In the genomic region with DNA sequence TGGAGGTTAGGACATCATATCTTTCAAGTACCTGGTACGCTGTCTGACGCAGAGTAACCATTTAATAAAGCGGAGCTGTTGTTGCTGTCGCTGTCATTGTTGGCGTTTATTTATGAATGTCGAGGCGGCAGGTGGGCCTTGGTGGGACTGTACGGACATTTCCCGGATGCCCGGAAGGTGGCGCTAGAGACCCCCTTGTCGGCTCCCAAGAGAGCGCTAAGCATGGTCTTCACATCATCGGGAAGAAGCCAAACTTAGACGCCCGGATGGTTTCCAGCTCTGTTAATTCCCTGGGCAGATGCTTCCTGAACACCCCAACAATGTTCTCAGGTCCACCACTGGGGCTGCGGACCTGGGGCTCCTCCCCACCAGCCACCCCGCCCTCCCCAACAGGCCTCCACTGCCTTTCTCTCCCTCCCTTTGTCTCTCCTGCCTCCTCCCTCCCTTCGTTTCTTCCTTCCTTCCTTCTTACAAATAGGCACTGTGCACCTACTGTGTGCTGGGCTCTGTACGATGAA, we compare ENCODE assay signal across 8 cellular contexts. TPM values are rescaled to one million over a fixed set of nuclear protein-coding genes. Genes with fewer than 3 reads are reported as not detected.
DNase-seq lines count a peak whose midpoint lies in the region; ATAC-seq, FAIRE-seq and TF ChIP-seq lines count a peak whose summit lies in the region.

No MANE protein-coding gene starts in this region.

- H3K4me3 ChIP-seq in endothelial cell of umbilical vein (replicated peaks in 1 of 3; ENCODE audit: insufficient read depth in 1 of 3, low read depth in 1 of 3, low read length in 3 of 3): no peak overlapping the region
- no peak overlapping the region for H3K4me3 ChIP-seq in mucosa of descending colon

- H3K27me3 ChIP-seq in endothelial cell of umbilical vein (ENCODE audit: control insufficient read depth in 2 of 2, insufficient read depth in 2 of 2, low read length in 2 of 2): no peaks in the 10 kb centered on the region

- H3K27ac ChIP-seq in endothelial cell of umbilical vein (ENCODE audit: insufficient read depth, low read depth, low read length): peak overlapping the region; percentile 39

- no peaks in the 10 kb centered on the region for H3K36me3 ChIP-seq in endothelial cell of umbilical vein (ENCODE audit: control insufficient read depth in 2 of 2, extremely low read depth in 1 of 2, insufficient read depth in 2 of 2, low read length in 2 of 2)
- peaks cover 2% of the 10 kb centered on the region for H3K36me3 ChIP-seq in mucosa of descending colon (ENCODE audit: low read depth)

- CTCF ChIA-PET in endothelial cell of umbilical vein (lab: Charles Lee): interaction anchor here (0.6 to 2.0 kb wide), 37 partner anchors 10 to 269 kb away, joined by 3 to 77 read pairs (median 5); partner anchors contain the start of genes ATP6V0E1 and DUSP1

- H3K4me2 ChIP-seq in endothelial cell of umbilical vein (ENCODE audit: insufficient read depth, low read length): no peak overlapping the region

- peak overlapping the region; percentile 83 for H2AFZ ChIP-seq in endothelial cell of umbilical vein (ENCODE audit: low read depth, low read length)

- peak overlapping the region; percentile 39 for H3K9ac ChIP-seq in endothelial cell of umbilical vein (replicated peaks; ENCODE audit: extremely low read depth, insufficient read depth, low read length)

- peaks cover 20% of the 10 kb centered on the region for H3K4me1 ChIP-seq in endothelial cell of umbilical vein (ENCODE audit: control insufficient read depth, extremely low read depth, insufficient read depth, low read length)
- H3K4me1 ChIP-seq in mucosa of descending colon (ENCODE audit: low read depth): peaks cover 9% of the 10 kb centered on the region

- H3K79me2 ChIP-seq in endothelial cell of umbilical vein (ENCODE audit: control insufficient read depth, insufficient read depth, low read length): no peaks in the 10 kb centered on the region

- POLR2A ChIA-PET in endothelial cell of umbilical vein (lab: Charles Lee): interaction anchor here (0.6 to 1.6 kb wide), 2 partner anchors 52 to 183 kb away, joined by 3 to 6 read pairs; no protein-coding TSS in a partner anchor

- ATAC-seq in HG03175 (IDR thresholded peaks at IDR 0.05; ENCODE audit: unreplicated experiment): peak; percentile 47
- ATAC-seq in mucosa of descending colon: peak; percentile 77
- ATAC-seq in HG03025 (IDR thresholded peaks at IDR 0.05; ENCODE audit: low FRiP score, unreplicated experiment): no peak

- intact Hi-C loops in endothelial cell of umbilical vein (cut with micrococcal nuclease) (loop anchor here (1.0 kb wide), 9 partner anchors 31 to 215 kb away; partner anchors contain the start of genes DUSP1 and ERGIC1), mucosa of descending colon (cut with DNase I, micrococcal nuclease) (loop anchor here in 1 of 2 donors (5.0 kb wide), 1 partner anchor 55 kb away; the partner anchor contains the start of gene DUSP1)

- DNase-seq in DMS 273 treated with DMSO at 0.1 percent for 48 hours (lab: John Stamatoyannopoulos, UW) (peak; percentile 12), NCI-H82 treated with DMSO at 0.1 percent for 48 hours (lab: John Stamatoyannopoulos, UW; ENCODE audit: unreplicated experiment) (peak; percentile 9), endothelial cell of umbilical vein (ENCODE audit: low read depth, low spot score) (peak; percentile 87), mucosa of descending colon (peak; percentile 83 to 87 (median 86))
- peak; percentile 64 for DNase-seq in activated CD8-positive, alpha-beta memory T cell treated with anti-CD3 and anti-CD28 coated beads, Interleukin-2, amount 50 U/mL, for 24 hours (ENCODE audit: extremely low read depth)
- DNase-seq in stimulated activated CD8-positive, alpha-beta memory T cell treated with anti-CD3 and anti-CD28 coated beads, Interleukin-2, amount 100 ng/mL, for 48 hours (ENCODE audit: low read depth in 2 of 2): peak; percentile 67 to 78

- peak; percentile 87 to 88 for TF ChIP-seq CTCF in endothelial cell of umbilical vein (IDR thresholded peaks at IDR 0.05; ENCODE audit: extremely low read depth in 1 of 2, insufficient read depth in 1 of 2, low read depth in 1 of 2, low read length in 2 of 2)
- TF ChIP-seq CTCF in mucosa of descending colon (IDR thresholded peaks at IDR 0.05): peak; percentile 66

- H3K9me3 ChIP-seq in endothelial cell of umbilical vein (replicated peaks; ENCODE audit: control insufficient read depth, insufficient read depth, low read length) (no peaks in the 10 kb centered on the region), mucosa of descending colon (no peaks in the 10 kb centered on the region)

- FAIRE-seq in endothelial cell of umbilical vein (lab: Jason Lieb, UNC): peak; percentile 95

- dilution Hi-C loops in endothelial cell of umbilical vein (cut with MboI; ENCODE audit: extremely low pct_ligation_motif_present, low sequenced_read_pairs): no loop called here

- no peaks in the 10 kb centered on the region for H4K20me1 ChIP-seq in endothelial cell of umbilical vein (replicated peaks; ENCODE audit: control insufficient read depth, extremely low read depth, insufficient read depth, low read length)

- no TSS peak for BruUV-seq in endothelial cell of umbilical vein (replicated peaks; lab: Mats Ljungman, UMichigan)

- TF ChIP-seq POLR2A in endothelial cell of umbilical vein (IDR thresholded peaks at IDR 0.05; ENCODE audit: low read depth, low read length): no peak

- no peaks in the 10 kb centered on the region for H3K9me1 ChIP-seq in endothelial cell of umbilical vein (replicated peaks; ENCODE audit: control insufficient read depth, extremely low read depth, insufficient read depth, low read length)

TF ChIP-seq in endothelial cell of umbilical vein, 7 proteins besides CTCF, POLR2A, EP300 and RAD21:
- TF ChIP-seq GATA2 (IDR thresholded peaks at IDR 0.05; ENCODE audit: insufficient read depth, insufficient read length, low read depth, low read length) (no peak), POLR2AphosphoS5 (IDR thresholded peaks at IDR 0.05; ENCODE audit: insufficient read depth, low read depth, low read length) (peak; percentile 53)

RNA-seq across cellular contexts. Expression of gene DUSP1, which starts 54.1 kb away (rescaled TPM):
- 36.1 and 46.5 TPM in 2 replicates for total RNA-seq in endothelial cell of umbilical vein
- polyA plus RNA-seq in endothelial cell of umbilical vein: 157 and 196 TPM in 2 replicates
- polyA plus RNA-seq in endothelial cell of umbilical vein (2011; cell fraction: cytosol; rRNA removed): 146 and 177 TPM in 2 replicates
- 244 and 322 TPM in 2 replicates for polyA plus RNA-seq in endothelial cell of umbilical vein (2011; cell fraction: nucleus; rRNA removed)
- polyA plus RNA-seq in endothelial cell of umbilical vein (2012): 129 and 131 TPM in 2 replicates
- polyA minus RNA-seq in endothelial cell of umbilical vein: 107 and 126 TPM in 2 replicates
- polyA minus RNA-seq in endothelial cell of umbilical vein (2011; cell fraction: cytosol; rRNA and poly(A)+ RNA removed): 130 TPM
- polyA minus RNA-seq in endothelial cell of umbilical vein (2011; cell fraction: nucleus; rRNA and poly(A)+ RNA removed): 151 and 252 TPM in 2 replicates
- total RNA-seq in mucosa of descending colon: 100 to 1,000 TPM in 2 of 3 donors, 10 to 100 TPM in 1; 90.9 to 233 (median 137) TPM

Comparison
In these comparisons a context has a peak if more than half of its experiments do, and no peak if none do; other contexts are left out.
1. DNase-seq: peak in every context shown above with its lines; median percentile 87 in endothelial cell of umbilical vein; 86 in mucosa of descending colon; 72 in stimulated activated CD8-positive, alpha-beta memory T cell treated with anti-CD3 and anti-CD28 coated beads, Interleukin-2, amount 100 ng/mL, for 48 hours; 64 in activated CD8-positive, alpha-beta memory T cell treated with anti-CD3 and anti-CD28 coated beads, Interleukin-2, amount 50 U/mL, for 24 hours; 12 in DMS 273 treated with DMSO at 0.1 percent for 48 hours; 9 in NCI-H82 treated with DMSO at 0.1 percent for 48 hours.